In the genomic region with DNA sequence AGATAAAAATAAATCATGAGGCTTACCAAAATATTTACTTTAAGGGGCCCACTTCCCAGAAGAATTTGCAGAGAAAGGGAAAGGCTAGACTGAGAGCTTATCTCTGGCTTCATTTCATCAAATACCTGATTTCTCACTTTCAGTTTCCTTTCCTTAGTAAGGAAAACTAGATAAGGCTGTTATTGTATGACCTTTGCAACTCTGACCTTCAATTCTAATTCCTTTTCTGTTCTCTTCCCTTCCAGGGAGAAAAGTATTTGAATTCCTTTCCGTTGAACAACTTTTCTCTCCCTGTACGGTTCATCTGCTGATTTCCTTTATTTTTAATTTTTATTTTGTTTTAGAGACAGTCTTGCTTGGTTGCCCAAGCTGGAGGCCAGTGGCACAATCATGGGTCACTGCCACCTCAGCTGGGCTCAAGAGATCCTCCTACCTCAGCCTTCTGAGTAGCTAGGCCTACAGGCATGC, we compare ENCODE assay signal across 1 cellular context.
TF ChIP-seq lines count a peak whose summit lies in the region.

No MANE protein-coding gene starts in this region.

TF ChIP-seq in HepG2, 621 proteins besides CTCF, POLR2A, EP300 and RAD21:
- no peak for TF ChIP-seq ZNF569 (CRISPR knock-in tag; IDR thresholded peaks at IDR 0.05; ENCODE audit: borderline replicate concordance)
- TF ChIP-seq ATF1 (CRISPR knock-in tag; IDR thresholded peaks at IDR 0.05) = no peak
- TF ChIP-seq SOX6 (IDR thresholded peaks at IDR 0.05) = no peak
- 0 out of 2 replicates have a peak, but pooled peaks have one; percentile 31 for TF ChIP-seq SOX6 (CRISPR knock-in tag; IDR thresholded peaks at IDR 0.05)
- TF ChIP-seq SAP130 (CRISPR knock-in tag; IDR thresholded peaks at IDR 0.05; ENCODE audit: low read depth) = 0 out of 2 replicates have a peak, but pooled peaks have one; percentile 21
- TF ChIP-seq RARA (CRISPR knock-in tag; IDR thresholded peaks at IDR 0.05) = 0 out of 2 replicates have a peak, but pooled peaks have one; percentile 7
- peak; percentile 90 for TF ChIP-seq GFI1 (CRISPR knock-in tag; IDR thresholded peaks at IDR 0.05; ENCODE audit: borderline replicate concordance)
- peak; percentile 42; the same call in 1 of the 2 replicates for TF ChIP-seq GATAD2A (CRISPR knock-in tag; IDR thresholded peaks at IDR 0.05)
- no peak for TF ChIP-seq ZFP36L2 (CRISPR knock-in tag; IDR thresholded peaks at IDR 0.05)
- peak; percentile 10; the same call in 1 of the 2 replicates for TF ChIP-seq FOXA3 (CRISPR knock-in tag; IDR thresholded peaks at IDR 0.05)
- TF ChIP-seq HMG20A (CRISPR knock-in tag; IDR thresholded peaks at IDR 0.05; ENCODE audit: borderline replicate concordance) = 0 out of 2 replicates have a peak, but pooled peaks have one; percentile 28
- TF ChIP-seq IRF2 (CRISPR knock-in tag; IDR thresholded peaks at IDR 0.05) = peak; percentile 76; the same call in 1 of the 2 replicates
- TF ChIP-seq, protein P1, sequence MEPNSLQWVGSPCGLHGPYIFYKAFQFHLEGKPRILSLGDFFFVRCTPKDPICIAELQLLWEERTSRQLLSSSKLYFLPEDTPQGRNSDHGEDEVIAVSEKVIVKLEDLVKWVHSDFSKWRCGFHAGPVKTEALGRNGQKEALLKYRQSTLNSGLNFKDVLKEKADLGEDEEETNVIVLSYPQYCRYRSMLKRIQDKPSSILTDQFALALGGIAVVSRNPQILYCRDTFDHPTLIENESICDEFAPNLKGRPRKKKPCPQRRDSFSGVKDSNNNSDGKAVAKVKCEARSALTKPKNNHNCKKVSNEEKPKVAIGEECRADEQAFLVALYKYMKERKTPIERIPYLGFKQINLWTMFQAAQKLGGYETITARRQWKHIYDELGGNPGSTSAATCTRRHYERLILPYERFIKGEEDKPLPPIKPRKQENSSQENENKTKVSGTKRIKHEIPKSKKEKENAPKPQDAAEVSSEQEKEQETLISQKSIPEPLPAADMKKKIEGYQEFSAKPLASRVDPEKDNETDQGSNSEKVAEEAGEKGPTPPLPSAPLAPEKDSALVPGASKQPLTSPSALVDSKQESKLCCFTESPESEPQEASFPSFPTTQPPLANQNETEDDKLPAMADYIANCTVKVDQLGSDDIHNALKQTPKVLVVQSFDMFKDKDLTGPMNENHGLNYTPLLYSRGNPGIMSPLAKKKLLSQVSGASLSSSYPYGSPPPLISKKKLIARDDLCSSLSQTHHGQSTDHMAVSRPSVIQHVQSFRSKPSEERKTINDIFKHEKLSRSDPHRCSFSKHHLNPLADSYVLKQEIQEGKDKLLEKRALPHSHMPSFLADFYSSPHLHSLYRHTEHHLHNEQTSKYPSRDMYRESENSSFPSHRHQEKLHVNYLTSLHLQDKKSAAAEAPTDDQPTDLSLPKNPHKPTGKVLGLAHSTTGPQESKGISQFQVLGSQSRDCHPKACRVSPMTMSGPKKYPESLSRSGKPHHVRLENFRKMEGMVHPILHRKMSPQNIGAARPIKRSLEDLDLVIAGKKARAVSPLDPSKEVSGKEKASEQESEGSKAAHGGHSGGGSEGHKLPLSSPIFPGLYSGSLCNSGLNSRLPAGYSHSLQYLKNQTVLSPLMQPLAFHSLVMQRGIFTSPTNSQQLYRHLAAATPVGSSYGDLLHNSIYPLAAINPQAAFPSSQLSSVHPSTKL (CRISPR knock-in tag; IDR thresholded peaks at IDR 0.05) = peak; percentile 45; the same call in 1 of the 2 replicates
- 0 out of 2 replicates have a peak, but pooled peaks have one; percentile 10 for TF ChIP-seq HNF4A (CRISPR knock-in tag; IDR thresholded peaks at IDR 0.05)
- TF ChIP-seq NR2F6 (IDR thresholded peaks at IDR 0.05) = peak; percentile 13; the same call in 1 of the 2 replicates
- peak; percentile 29; the same call in 1 of the 2 replicates for TF ChIP-seq NR2F6 (CRISPR knock-in tag; IDR thresholded peaks at IDR 0.05)
- no peak for TF ChIP-seq XRCC5 (optimal IDR thresholded peaks at IDR 0.05; ENCODE audit: low read length)
- TF ChIP-seq SNAPC2 (CRISPR knock-in tag; IDR thresholded peaks at IDR 0.05) = no peak
- TF ChIP-seq, protein P2, sequence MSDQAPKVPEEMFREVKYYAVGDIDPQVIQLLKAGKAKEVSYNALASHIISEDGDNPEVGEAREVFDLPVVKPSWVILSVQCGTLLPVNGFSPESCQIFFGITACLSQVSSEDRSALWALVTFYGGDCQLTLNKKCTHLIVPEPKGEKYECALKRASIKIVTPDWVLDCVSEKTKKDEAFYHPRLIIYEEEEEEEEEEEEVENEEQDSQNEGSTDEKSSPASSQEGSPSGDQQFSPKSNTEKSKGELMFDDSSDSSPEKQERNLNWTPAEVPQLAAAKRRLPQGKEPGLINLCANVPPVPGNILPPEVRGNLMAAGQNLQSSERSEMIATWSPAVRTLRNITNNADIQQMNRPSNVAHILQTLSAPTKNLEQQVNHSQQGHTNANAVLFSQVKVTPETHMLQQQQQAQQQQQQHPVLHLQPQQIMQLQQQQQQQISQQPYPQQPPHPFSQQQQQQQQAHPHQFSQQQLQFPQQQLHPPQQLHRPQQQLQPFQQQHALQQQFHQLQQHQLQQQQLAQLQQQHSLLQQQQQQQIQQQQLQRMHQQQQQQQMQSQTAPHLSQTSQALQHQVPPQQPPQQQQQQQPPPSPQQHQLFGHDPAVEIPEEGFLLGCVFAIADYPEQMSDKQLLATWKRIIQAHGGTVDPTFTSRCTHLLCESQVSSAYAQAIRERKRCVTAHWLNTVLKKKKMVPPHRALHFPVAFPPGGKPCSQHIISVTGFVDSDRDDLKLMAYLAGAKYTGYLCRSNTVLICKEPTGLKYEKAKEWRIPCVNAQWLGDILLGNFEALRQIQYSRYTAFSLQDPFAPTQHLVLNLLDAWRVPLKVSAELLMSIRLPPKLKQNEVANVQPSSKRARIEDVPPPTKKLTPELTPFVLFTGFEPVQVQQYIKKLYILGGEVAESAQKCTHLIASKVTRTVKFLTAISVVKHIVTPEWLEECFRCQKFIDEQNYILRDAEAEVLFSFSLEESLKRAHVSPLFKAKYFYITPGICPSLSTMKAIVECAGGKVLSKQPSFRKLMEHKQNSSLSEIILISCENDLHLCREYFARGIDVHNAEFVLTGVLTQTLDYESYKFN (CRISPR knock-in tag; conservative IDR thresholded peaks at IDR 0.05) = peak; percentile 54
- TF ChIP-seq ZNF451 (CRISPR knock-in tag; IDR thresholded peaks at IDR 0.05) = no peak
- TF ChIP-seq NCOA2 (CRISPR knock-in tag; IDR thresholded peaks at IDR 0.05) = peak; percentile 39; the same call in 1 of the 2 replicates
- TF ChIP-seq SKI (IDR thresholded peaks at IDR 0.05; ENCODE audit: partially characterized antibody) = peak; percentile 9
- TF ChIP-seq SOX13 (IDR thresholded peaks at IDR 0.05) = no peak
- TF ChIP-seq SOX13 (CRISPR knock-in tag; conservative IDR thresholded peaks at IDR 0.05 in 1 of 2, IDR thresholded peaks at IDR 0.05 in 1 of 2) = peak in 1 of 2 experiments; percentile 23; a peak in 1 of 4 replicates
